In genomic region chr5:72908666-72909065, GRCh38 we compare ENCODE assay signal across 17 cellular contexts.
"Had no signal": no experiment of that assay in that cellular context is flagged by ENCODE, and none has a peak within 500 bp of the region (broad histone marks: within the 10 kb centered on the region; RNA-seq: fewer than 3 reads in every experiment).

No MANE protein-coding gene starts in this region.

- H3K4me3 Mint-ChIP-seq: activated CD4-positive, alpha-beta T cell treated with anti-CD3 and anti-CD28 coated beads, Interleukin-2, amount 10 ng/mL, durations not matched to agents 24 days and 14 days; activated naive CD4-positive, alpha-beta T cell treated with anti-CD3 and anti-CD28 coated beads for 36 hours; activated T-helper 17 cell treated with anti-CD3 and anti-CD28 coated beads, Interleukin-2, amount 50 U/mL, for 72 hours; central memory CD8-positive, alpha-beta T cell; dendritic cell treated with granulocyte-macrophage colony-stimulating factor and Interleukin-4, amounts not matched to agents 40 ng/mL and 50 ng/mL, for 4 days; effector memory CD8-positive, alpha-beta T cell; memory B cell; natural killer cell treated with Interleukin-12 subunit alpha and Interleukin-12 subunit beta and Interleukin-15 and Interleukin-18, amount 100 ng/mL, for 72 hours; stimulated activated naive CD8-positive, alpha-beta T cell treated with anti-CD3 and anti-CD28 coated beads, Interleukin-15, Interleukin-2, amounts not matched to agents 100 ng/mL and 50 ng/mL, for 24 hours; T-helper 1 cell treated with Interleukin-12 subunit alpha and Interleukin-12 subunit beta and Interleukin-4 antibody, amounts not matched to agents 30 μg/mL and 1 μg/mL, for 36 hours had no signal

- H3K9me3 Mint-ChIP-seq: activated CD4-positive, alpha-beta T cell treated with anti-CD3 and anti-CD28 coated beads, Interleukin-2, amount 10 ng/mL, durations not matched to agents 24 days and 14 days; activated naive CD4-positive, alpha-beta T cell treated with anti-CD3 and anti-CD28 coated beads for 36 hours; activated T-helper 17 cell treated with anti-CD3 and anti-CD28 coated beads, Interleukin-2, amount 50 U/mL, for 72 hours; central memory CD8-positive, alpha-beta T cell; dendritic cell treated with granulocyte-macrophage colony-stimulating factor and Interleukin-4, amounts not matched to agents 40 ng/mL and 50 ng/mL, for 4 days; effector memory CD8-positive, alpha-beta T cell; memory B cell; natural killer cell treated with Interleukin-12 subunit alpha and Interleukin-12 subunit beta and Interleukin-15 and Interleukin-18, amount 100 ng/mL, for 72 hours; stimulated activated naive CD8-positive, alpha-beta T cell treated with anti-CD3 and anti-CD28 coated beads, Interleukin-15, Interleukin-2, amounts not matched to agents 100 ng/mL and 50 ng/mL, for 24 hours; T-helper 1 cell treated with Interleukin-12 subunit alpha and Interleukin-12 subunit beta and Interleukin-4 antibody, amounts not matched to agents 30 μg/mL and 1 μg/mL, for 36 hours had no signal

- H3K27me3 Mint-ChIP-seq: activated CD4-positive, alpha-beta T cell treated with anti-CD3 and anti-CD28 coated beads, Interleukin-2, amount 10 ng/mL, durations not matched to agents 24 days and 14 days; activated T-helper 17 cell treated with anti-CD3 and anti-CD28 coated beads, Interleukin-2, amount 50 U/mL, for 72 hours; central memory CD8-positive, alpha-beta T cell; dendritic cell treated with granulocyte-macrophage colony-stimulating factor and Interleukin-4, amounts not matched to agents 40 ng/mL and 50 ng/mL, for 4 days; effector memory CD8-positive, alpha-beta T cell; memory B cell; natural killer cell treated with Interleukin-12 subunit alpha and Interleukin-12 subunit beta and Interleukin-15 and Interleukin-18, amount 100 ng/mL, for 72 hours; stimulated activated naive CD8-positive, alpha-beta T cell treated with anti-CD3 and anti-CD28 coated beads, Interleukin-15, Interleukin-2, amounts not matched to agents 100 ng/mL and 50 ng/mL, for 24 hours had no signal

- H3K4me3 ChIP-seq: body of pancreas, heart left ventricle, thoracic aorta had no signal

- DNase-seq: activated CD4-positive, alpha-beta T cell treated with anti-CD3 and anti-CD28 coated beads, Interleukin-2, amount 10 ng/mL, durations not matched to agents 24 days and 14 days; activated naive CD4-positive, alpha-beta T cell treated with anti-CD3 and anti-CD28 coated beads for 36 hours; amniotic stem cell; body of pancreas; effector memory CD8-positive, alpha-beta T cell; heart left ventricle; islet precursor cell; stimulated activated CD4-positive, alpha-beta T cell treated with anti-CD3 and anti-CD28 coated beads, Interleukin-4, amount 100 ng/mL, for 24 hours had no signal

- ATAC-seq: activated T-helper 17 cell treated with anti-CD3 and anti-CD28 coated beads, Interleukin-2, amount 50 U/mL, for 72 hours; body of pancreas; effector memory CD8-positive, alpha-beta T cell; heart left ventricle; left lobe of liver; natural killer cell treated with Interleukin-12 subunit alpha and Interleukin-12 subunit beta and Interleukin-15 and Interleukin-18, amount 100 ng/mL, for 72 hours had no signal

- H3K27ac Mint-ChIP-seq: activated CD4-positive, alpha-beta T cell treated with anti-CD3 and anti-CD28 coated beads, Interleukin-2, amount 10 ng/mL, durations not matched to agents 24 days and 14 days; activated naive CD4-positive, alpha-beta T cell treated with anti-CD3 and anti-CD28 coated beads for 36 hours; dendritic cell treated with granulocyte-macrophage colony-stimulating factor and Interleukin-4, amounts not matched to agents 40 ng/mL and 50 ng/mL, for 4 days; memory B cell; natural killer cell treated with Interleukin-12 subunit alpha and Interleukin-12 subunit beta and Interleukin-15 and Interleukin-18, amount 100 ng/mL, for 72 hours; stimulated activated naive CD8-positive, alpha-beta T cell treated with anti-CD3 and anti-CD28 coated beads, Interleukin-15, Interleukin-2, amounts not matched to agents 100 ng/mL and 50 ng/mL, for 24 hours; T-helper 1 cell treated with Interleukin-12 subunit alpha and Interleukin-12 subunit beta and Interleukin-4 antibody, amounts not matched to agents 30 μg/mL and 1 μg/mL, for 36 hours had no signal

- H3K4me1 Mint-ChIP-seq: activated T-helper 17 cell treated with anti-CD3 and anti-CD28 coated beads, Interleukin-2, amount 50 U/mL, for 72 hours; central memory CD8-positive, alpha-beta T cell; memory B cell had no signal
